ENCODE assay signal across 1 cellular context in the genomic region with DNA sequence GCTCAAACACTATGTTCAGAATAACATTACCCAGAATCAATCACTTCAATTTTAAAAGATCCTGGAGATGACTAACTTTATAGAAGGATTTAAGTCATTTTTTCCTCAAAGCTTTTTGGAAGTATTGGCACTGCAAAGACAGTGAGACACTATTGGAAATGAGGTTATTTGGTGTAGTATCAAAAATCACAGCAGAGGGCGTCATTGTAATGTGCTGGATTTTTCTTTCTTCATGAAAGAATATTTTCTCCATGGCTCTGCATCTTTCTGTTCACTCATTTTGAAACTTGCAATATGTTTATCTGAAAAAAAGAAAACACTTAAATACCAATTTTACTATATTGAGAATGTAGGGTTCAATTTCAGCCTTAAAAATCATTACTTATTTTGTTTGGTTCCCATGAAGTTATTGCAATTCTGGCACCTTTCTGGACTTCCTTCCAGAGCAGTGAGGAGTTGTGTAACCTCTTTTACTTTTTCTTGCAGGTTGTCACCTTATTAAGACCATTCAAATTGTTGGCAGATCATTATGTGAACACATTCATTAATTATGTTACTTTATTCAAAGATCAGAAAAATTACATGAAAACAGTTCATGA.
TF ChIP-seq lines count a peak whose summit lies in the region.

No MANE protein-coding gene starts in this region.

TF ChIP-seq in GM23338, 12 proteins besides CTCF, POLR2A, EP300 and RAD21 (continued from another document):
- TF ChIP-seq, protein P1, sequence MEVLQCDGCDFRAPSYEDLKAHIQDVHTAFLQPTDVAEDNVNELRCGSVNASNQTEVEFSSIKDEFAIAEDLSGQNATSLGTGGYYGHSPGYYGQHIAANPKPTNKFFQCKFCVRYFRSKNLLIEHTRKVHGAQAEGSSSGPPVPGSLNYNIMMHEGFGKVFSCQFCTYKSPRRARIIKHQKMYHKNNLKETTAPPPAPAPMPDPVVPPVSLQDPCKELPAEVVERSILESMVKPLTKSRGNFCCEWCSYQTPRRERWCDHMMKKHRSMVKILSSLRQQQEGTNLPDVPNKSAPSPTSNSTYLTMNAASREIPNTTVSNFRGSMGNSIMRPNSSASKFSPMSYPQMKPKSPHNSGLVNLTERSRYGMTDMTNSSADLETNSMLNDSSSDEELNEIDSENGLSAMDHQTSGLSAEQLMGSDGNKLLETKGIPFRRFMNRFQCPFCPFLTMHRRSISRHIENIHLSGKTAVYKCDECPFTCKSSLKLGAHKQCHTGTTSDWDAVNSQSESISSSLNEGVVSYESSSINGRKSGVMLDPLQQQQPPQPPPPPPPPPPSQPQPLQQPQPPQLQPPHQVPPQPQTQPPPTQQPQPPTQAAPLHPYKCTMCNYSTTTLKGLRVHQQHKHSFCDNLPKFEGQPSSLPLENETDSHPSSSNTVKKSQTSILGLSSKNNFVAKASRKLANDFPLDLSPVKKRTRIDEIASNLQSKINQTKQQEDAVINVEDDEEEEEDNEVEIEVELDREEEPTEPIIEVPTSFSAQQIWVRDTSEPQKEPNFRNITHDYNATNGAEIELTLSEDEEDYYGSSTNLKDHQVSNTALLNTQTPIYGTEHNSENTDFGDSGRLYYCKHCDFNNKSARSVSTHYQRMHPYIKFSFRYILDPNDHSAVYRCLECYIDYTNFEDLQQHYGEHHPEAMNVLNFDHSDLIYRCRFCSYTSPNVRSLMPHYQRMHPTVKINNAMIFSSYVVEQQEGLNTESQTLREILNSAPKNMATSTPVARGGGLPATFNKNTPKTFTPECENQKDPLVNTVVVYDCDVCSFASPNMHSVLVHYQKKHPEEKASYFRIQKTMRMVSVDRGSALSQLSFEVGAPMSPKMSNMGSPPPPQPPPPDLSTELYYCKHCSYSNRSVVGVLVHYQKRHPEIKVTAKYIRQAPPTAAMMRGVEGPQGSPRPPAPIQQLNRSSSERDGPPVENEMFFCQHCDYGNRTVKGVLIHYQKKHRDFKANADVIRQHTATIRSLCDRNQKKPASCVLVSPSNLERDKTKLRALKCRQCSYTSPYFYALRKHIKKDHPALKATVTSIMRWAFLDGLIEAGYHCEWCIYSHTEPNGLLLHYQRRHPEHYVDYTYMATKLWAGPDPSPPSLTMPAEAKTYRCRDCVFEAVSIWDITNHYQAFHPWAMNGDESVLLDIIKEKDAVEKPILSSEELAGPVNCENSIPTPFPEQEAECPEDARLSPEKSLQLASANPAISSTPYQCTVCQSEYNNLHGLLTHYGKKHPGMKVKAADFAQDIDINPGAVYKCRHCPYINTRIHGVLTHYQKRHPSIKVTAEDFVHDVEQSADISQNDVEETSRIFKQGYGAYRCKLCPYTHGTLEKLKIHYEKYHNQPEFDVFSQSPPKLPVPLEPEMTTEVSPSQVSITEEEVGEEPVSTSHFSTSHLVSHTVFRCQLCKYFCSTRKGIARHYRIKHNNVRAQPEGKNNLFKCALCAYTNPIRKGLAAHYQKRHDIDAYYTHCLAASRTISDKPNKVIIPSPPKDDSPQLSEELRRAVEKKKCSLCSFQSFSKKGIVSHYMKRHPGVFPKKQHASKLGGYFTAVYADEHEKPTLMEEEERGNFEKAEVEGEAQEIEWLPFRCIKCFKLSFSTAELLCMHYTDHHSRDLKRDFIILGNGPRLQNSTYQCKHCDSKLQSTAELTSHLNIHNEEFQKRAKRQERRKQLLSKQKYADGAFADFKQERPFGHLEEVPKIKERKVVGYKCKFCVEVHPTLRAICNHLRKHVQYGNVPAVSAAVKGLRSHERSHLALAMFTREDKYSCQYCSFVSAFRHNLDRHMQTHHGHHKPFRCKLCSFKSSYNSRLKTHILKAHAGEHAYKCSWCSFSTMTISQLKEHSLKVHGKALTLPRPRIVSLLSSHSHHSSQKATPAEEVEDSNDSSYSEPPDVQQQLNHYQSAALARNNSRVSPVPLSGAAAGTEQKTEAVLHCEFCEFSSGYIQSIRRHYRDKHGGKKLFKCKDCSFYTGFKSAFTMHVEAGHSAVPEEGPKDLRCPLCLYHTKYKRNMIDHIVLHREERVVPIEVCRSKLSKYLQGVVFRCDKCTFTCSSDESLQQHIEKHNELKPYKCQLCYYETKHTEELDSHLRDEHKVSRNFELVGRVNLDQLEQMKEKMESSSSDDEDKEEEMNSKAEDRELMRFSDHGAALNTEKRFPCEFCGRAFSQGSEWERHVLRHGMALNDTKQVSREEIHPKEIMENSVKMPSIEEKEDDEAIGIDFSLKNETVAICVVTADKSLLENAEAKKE (CRISPR knock-in tag; IDR thresholded peaks at IDR 0.05) = no peak
- no peak for TF ChIP-seq NANOG (IDR thresholded peaks at IDR 0.05; ENCODE audit: borderline replicate concordance)
- TF ChIP-seq EZH2phosphoT487 (IDR thresholded peaks at IDR 0.05; ENCODE audit: unreplicated experiment) = no peak
- no peak for TF ChIP-seq JUNB (IDR thresholded peaks at IDR 0.05; ENCODE audit: unreplicated experiment)
- no peak for TF ChIP-seq EZH2 (IDR thresholded peaks at IDR 0.05; ENCODE audit: low read depth, unreplicated experiment)
- TF ChIP-seq STAT1 (IDR thresholded peaks at IDR 0.05; ENCODE audit: unreplicated experiment) = no peak
- no peak for TF ChIP-seq CREB1 (CRISPR knock-in tag; IDR thresholded peaks at IDR 0.05; ENCODE audit: low read depth)
